19 cellular contexts compared by ENCODE assay signal in the genomic region with DNA sequence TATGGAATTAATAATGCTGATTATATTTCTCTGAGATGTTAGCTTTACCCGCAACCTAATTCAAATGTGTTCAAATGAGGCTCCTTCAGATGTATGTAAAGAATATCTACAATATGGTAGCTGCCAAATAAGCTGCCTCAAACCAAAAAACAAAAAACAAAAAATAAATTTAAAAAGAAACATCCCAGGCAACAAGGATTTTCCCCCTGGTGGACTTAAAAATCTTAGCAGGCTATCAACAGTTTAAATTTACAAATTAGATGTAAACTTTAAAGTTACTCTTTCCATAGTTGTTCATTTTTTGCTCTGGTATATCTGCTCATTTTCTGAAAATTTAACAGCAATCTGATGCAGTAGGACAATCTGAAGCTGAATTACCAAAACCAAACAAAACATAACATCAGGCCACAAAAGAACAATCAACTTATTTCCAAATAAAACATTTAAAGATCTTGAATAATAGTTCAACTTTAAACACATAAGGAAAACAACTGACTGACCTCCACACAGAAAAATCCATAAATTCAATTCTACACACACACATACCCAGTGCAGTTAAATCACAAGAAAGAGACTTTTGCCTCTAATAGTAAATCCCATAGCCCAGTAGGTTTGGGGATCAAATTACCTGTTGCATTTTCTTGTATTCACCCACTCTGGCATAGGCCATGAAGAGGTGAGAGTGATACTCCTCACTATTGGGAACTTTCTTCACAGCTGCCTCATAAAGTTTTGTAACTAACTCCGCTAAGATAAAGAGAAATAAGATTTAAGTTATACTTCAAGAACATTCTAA. TPM values are rescaled to one million over a fixed set of nuclear protein-coding genes. Genes with fewer than 3 reads are reported as not detected.
DNase-seq lines count a peak whose midpoint lies in the region; ATAC-seq, FAIRE-seq and TF ChIP-seq lines count a peak whose summit lies in the region.
"Had no signal": no experiment of that assay in that cellular context is flagged by ENCODE, and none has a peak within 500 bp of the region (broad histone marks: within the 10 kb centered on the region; RNA-seq: fewer than 3 reads in every experiment).

No MANE protein-coding gene starts in this region.

- peak overlapping the region; percentile 14 for H3K27ac ChIP-seq in CD4-positive, CD25-positive, alpha-beta regulatory T cell (ENCODE audit: insufficient read depth, low read length, poor library complexity, severe bottlenecking)
- H3K27ac ChIP-seq in HCT116 (ENCODE audit: low read depth, low read length) (no peak overlapping the region), K562 (ENCODE audit: extremely low read depth, low read depth, low read length) (no peak overlapping the region)
- H3K27ac ChIP-seq: epithelial cell of prostate, uterus had no signal

- H3K9ac ChIP-seq in HCT116 (ENCODE audit: low read length) (no peak overlapping the region), K562 (ENCODE audit: insufficient read depth in 1 of 2, low read depth in 2 of 2, low read length in 2 of 2) (no peak overlapping the region)

- no peak for TF ChIP-seq EP300 in K562 (IDR thresholded peaks at IDR 0.05; ENCODE audit: low read length)

- no peaks in the 10 kb centered on the region for H3K9me2 ChIP-seq in HCT116 (ENCODE audit: insufficient read depth)

- H3K27me3 ChIP-seq in CD4-positive, CD25-positive, alpha-beta regulatory T cell (ENCODE audit: control insufficient read depth, insufficient read depth, low read length): no peaks in the 10 kb centered on the region
- H3K27me3 ChIP-seq in HCT116 (ENCODE audit: insufficient read depth, low read length): no peaks in the 10 kb centered on the region
- H3K27me3 ChIP-seq in K562 (ENCODE audit: control insufficient read depth in 2 of 2, insufficient read depth in 2 of 2, low read length in 2 of 2): no peaks in the 10 kb centered on the region
- H3K27me3 ChIP-seq: uterus had no signal

- no peak for TF ChIP-seq RAD21 in HCT116 (IDR thresholded peaks at IDR 0.05; ENCODE audit: low read depth)
- TF ChIP-seq RAD21 in K562 (CRISPR knock-in tag; conservative IDR thresholded peaks at IDR 0.05 in 1 of 2, IDR thresholded peaks at IDR 0.05 in 1 of 2): no peak

- no peak overlapping the region for H2AFZ ChIP-seq in HCT116 (ENCODE audit: low read depth, low read length, poor library complexity, severe bottlenecking)
- H2AFZ ChIP-seq in K562 (ENCODE audit: low read depth, low read length): no peak overlapping the region

- no peak overlapping the region for H3K4me2 ChIP-seq in HCT116 (ENCODE audit: low read length)
- no peak overlapping the region for H3K4me2 ChIP-seq in K562 (ENCODE audit: insufficient read depth, low read length)

- RAD21 ChIA-PET in HCT116 (lab: Charles Lee; ENCODE audit: low non-redundant PET in 1 of 2, low total read pairs in 2 of 2, uncharacterized antibody in 2 of 2, unreplicated experiment in 2 of 2): no interaction called here

- peaks cover 39% of the 10 kb centered on the region for H3K36me3 Mint-ChIP-seq in CD4-positive, CD25-positive, alpha-beta regulatory T cell
- peaks cover 5% of the 10 kb centered on the region for H3K36me3 Mint-ChIP-seq in natural killer cell

- no peak overlapping the region for H3K4me3 Mint-ChIP-seq in CD4-positive, CD25-positive, alpha-beta regulatory T cell
- H3K4me3 Mint-ChIP-seq in natural killer cell: no peak overlapping the region
- H3K4me3 Mint-ChIP-seq: stimulated activated naive CD8-positive, alpha-beta T cell treated with anti-CD3 and anti-CD28 coated beads, Interleukin-15, Interleukin-2, amounts not matched to agents 100 ng/mL and 50 ng/mL, for 24 hours had no signal

- no peaks in the 10 kb centered on the region for H3K27me3 Mint-ChIP-seq in CD4-positive, CD25-positive, alpha-beta regulatory T cell
- H3K27me3 Mint-ChIP-seq in natural killer cell (ENCODE audit: low read depth in 2 of 2): no peaks in the 10 kb centered on the region
- H3K27me3 Mint-ChIP-seq: stimulated activated naive CD8-positive, alpha-beta T cell treated with anti-CD3 and anti-CD28 coated beads, Interleukin-15, Interleukin-2, amounts not matched to agents 100 ng/mL and 50 ng/mL, for 24 hours had no signal

- no peaks in the 10 kb centered on the region for H3K9me3 ChIP-seq in CD4-positive, CD25-positive, alpha-beta regulatory T cell (ENCODE audit: control insufficient read depth in 2 of 2, low read length in 2 of 2)
- H3K9me3 ChIP-seq in HCT116 (ENCODE audit: control insufficient read depth in 1 of 2, insufficient read depth in 1 of 2, low read depth in 1 of 2, low read length in 2 of 2): no peaks in the 10 kb centered on the region
- H3K9me3 ChIP-seq in K562 (replicated peaks; ENCODE audit: control insufficient read depth, insufficient read depth, low read depth, low read length): no peaks in the 10 kb centered on the region
- H3K9me3 ChIP-seq: uterus had no signal

- H3K9me3 Mint-ChIP-seq in CD4-positive, CD25-positive, alpha-beta regulatory T cell: no peaks in the 10 kb centered on the region
- H3K9me3 Mint-ChIP-seq in natural killer cell: no peaks in the 10 kb centered on the region
- H3K9me3 Mint-ChIP-seq: stimulated activated naive CD8-positive, alpha-beta T cell treated with anti-CD3 and anti-CD28 coated beads, Interleukin-15, Interleukin-2, amounts not matched to agents 100 ng/mL and 50 ng/mL, for 24 hours had no signal

- no peak for TF ChIP-seq POLR2A in HCT116 (IDR thresholded peaks at IDR 0.05; ENCODE audit: borderline replicate concordance, extremely low read depth, insufficient read depth, insufficient read length)
- TF ChIP-seq POLR2A in K562 (conservative IDR thresholded peaks at IDR 0.05): no peak

- peak; percentile 35 for FAIRE-seq in K562 (lab: Jason Lieb, UNC)
- FAIRE-seq: bronchial epithelial cell had no signal

- H3K79me2 ChIP-seq in HCT116 (ENCODE audit: insufficient read depth, low read length) (peaks cover 98% of the 10 kb centered on the region), K562 (ENCODE audit: control insufficient read depth, insufficient read depth, low read length) (peaks cover 59% of the 10 kb centered on the region)

- POLR2A ChIA-PET in HCT116 (lab: Charles Lee): no interaction called here
- POLR2A ChIA-PET in K562 (lab: Yijun Ruan, JAX): interaction anchor here (0.6 to 1.3 kb wide), 5 partner anchors 8 to 180 kb away, joined by 3 to 8 read pairs (median 3); no protein-coding TSS in a partner anchor

- H3K27ac Mint-ChIP-seq in CD4-positive, CD25-positive, alpha-beta regulatory T cell: peak overlapping the region in 1 of 3 donors; percentile 57
- H3K27ac Mint-ChIP-seq in natural killer cell: peak overlapping the region; percentile 14 to 33

- CTCF ChIA-PET in HCT116 (lab: Charles Lee) (interaction anchor here (0.7 to 1.1 kb wide), 2 partner anchors 11 to 300 kb away, joined by 3 to 6 read pairs; no protein-coding TSS in a partner anchor), K562 (lab: Yijun Ruan, JAX; ENCODE audit: low intra/inter-chr PET ratio) (no interaction called here)

- H4K20me1 ChIP-seq in HCT116 (ENCODE audit: insufficient read depth) (peaks cover 12% of the 10 kb centered on the region; the same call in 1 of the 2 replicates), K562 (replicated peaks; ENCODE audit: control insufficient read depth, insufficient read depth, low read length) (no peaks in the 10 kb centered on the region; the same call in 1 of the 2 replicates)

- DNase-seq in CD4-positive, CD25-positive, alpha-beta regulatory T cell: peak in 1 of 3 donors; percentile 6
- no peak for DNase-seq in HCT116 (ENCODE audit: low read depth, low spot score)
- DNase-seq in K562 (ENCODE audit: extremely low read depth in 1 of 4, low spot score in 3 of 4): no peak
- no peak for DNase-seq in natural killer cell
- DNase-seq: activated gamma-delta T cell treated with Interleukin-2 at 50 U/mL for 16 hours, GOT3, hippocampal formation, KG1, NCI-H1417 treated with DMSO at 0.1 percent for 48 hours, NCI-H524 treated with DMSO at 0.1 percent for 48 hours, uterus had no signal

- BruUV-seq in HCT116 (replicated peaks; lab: Mats Ljungman, UMichigan) (TSS peak; percentile 14), K562 (replicated peaks; lab: Mats Ljungman, UMichigan) (TSS peak; percentile 9)

- WGBS in K562 (ENCODE audit: insufficient coverage, low coverage, missing lambda C conversion rate): 97% methylated on average over 2 of the region's 2 CpGs

- TF ChIP-seq CTCF in HCT116 (IDR thresholded peaks at IDR 0.05 in 2 of 3, conservative IDR thresholded peaks at IDR 0.05 in 1 of 3; ENCODE audit: borderline replicate concordance in 1 of 3, insufficient read depth in 1 of 3, low read depth in 2 of 3, low read length in 2 of 3) (peak in 2 of 3 experiments; percentile 14 to 37; a peak in 2 of 6 replicates), K562 (IDR thresholded peaks at IDR 0.05 in 2 of 3, conservative IDR thresholded peaks at IDR 0.05 in 1 of 3; ENCODE audit: insufficient read depth in 2 of 3, low read depth in 1 of 3, low read length in 3 of 3) (no peak), natural killer cell (IDR thresholded peaks at IDR 0.05) (no peak)

- intact Hi-C loops in HCT116 (cut with micrococcal nuclease): no loop called here
- intact Hi-C loops in K562 (cut with micrococcal nuclease): no loop called here
- intact Hi-C loops in natural killer cell (cut with micrococcal nuclease): no loop called here

- H3K4me1 ChIP-seq in CD4-positive, CD25-positive, alpha-beta regulatory T cell (ENCODE audit: control insufficient read depth, insufficient read depth, low read length, poor library complexity, severe bottlenecking): no peaks in the 10 kb centered on the region
- no peaks in the 10 kb centered on the region for H3K4me1 ChIP-seq in HCT116 (ENCODE audit: control insufficient read depth in 1 of 2, insufficient read depth in 2 of 2, low read length in 2 of 2)
- H3K4me1 ChIP-seq in K562 (replicated peaks in 1 of 2; ENCODE audit: control insufficient read depth in 2 of 2, insufficient read depth in 2 of 2, low read length in 2 of 2): no peaks in the 10 kb centered on the region
- H3K4me1 ChIP-seq: uterus had no signal

- H3K36me3 ChIP-seq in CD4-positive, CD25-positive, alpha-beta regulatory T cell (ENCODE audit: control insufficient read depth, insufficient read depth, low read length): peaks cover 53% of the 10 kb centered on the region
- peaks cover 39 to 46% of the 10 kb centered on the region in 2 experiments for H3K36me3 ChIP-seq in HCT116 (ENCODE audit: control insufficient read depth in 1 of 2, insufficient read depth in 2 of 2, low read length in 2 of 2)
- peaks cover 87% of the 10 kb centered on the region for H3K36me3 ChIP-seq in K562 (ENCODE audit: control insufficient read depth, insufficient read depth, low read length)
- H3K36me3 ChIP-seq: uterus had no signal

- no peak overlapping the region for H3K4me3 ChIP-seq in CD4-positive, CD25-positive, alpha-beta regulatory T cell (ENCODE audit: low read depth, low read length)
- H3K4me3 ChIP-seq in HCT116 (replicated peaks in 1 of 2; ENCODE audit: low read depth in 1 of 2, low read length in 2 of 2) (no peak overlapping the region), K562 (no peak overlapping the region)
- H3K4me3 ChIP-seq: uterus had no signal

- ATAC-seq in CD4-positive, CD25-positive, alpha-beta regulatory T cell (ENCODE audit: low read depth in 2 of 2): no peak
- ATAC-seq in HCT116 (no peak), K562 (peak; percentile 43; the same call in 1 of the 3 replicates), natural killer cell (no peak), GM18517 (IDR thresholded peaks at IDR 0.05; ENCODE audit: unreplicated experiment) (no peak), HG03135 (IDR thresholded peaks at IDR 0.05; ENCODE audit: unreplicated experiment) (no peak), HG03108 (IDR thresholded peaks at IDR 0.05; ENCODE audit: unreplicated experiment) (no peak)
- ATAC-seq: left lobe of liver, sciatic nerve had no signal

- H3K4me1 Mint-ChIP-seq in CD4-positive, CD25-positive, alpha-beta regulatory T cell: peaks cover 8 to 19% (median 18%) of the 10 kb centered on the region in 4 donors
- H3K4me1 Mint-ChIP-seq in natural killer cell: peaks cover 0 to 5% of the 10 kb centered on the region in 2 donors

- in situ Hi-C loops in K562 (cut with MboI): no loop called here

- H3K9me1 ChIP-seq in K562 (ENCODE audit: control insufficient read depth, insufficient read depth, low read length): no peaks in the 10 kb centered on the region

RNA-seq across cellular contexts. Expression of a gene that starts 21.3 kb away (rescaled TPM):
- total RNA-seq in CD4-positive, CD25-positive, alpha-beta regulatory T cell: 27.9 TPM
- 10 to 100 TPM in 3 of 4 donors, 1 to 10 TPM in 1; 8.0 to 19.0 (median 12.6) TPM for polyA plus RNA-seq in CD4-positive, CD25-positive, alpha-beta regulatory T cell
- total RNA-seq in HCT116 (2021; ENCODE audit: unreplicated experiment) (56.6 TPM), K562 (2014; rRNA removed) (31.6 and 33.9 TPM in 2 replicates), K562 (2014; rRNA removed; fragmentation: Illumina TruSeq; extraction: Trizol) (48.9 and 54.7 TPM in 2 replicates), K562 (2015; rRNA removed; fragmentation: Illumina TruSeq; extraction: Trizol) (38.9 and 41.9 TPM in 2 replicates), K562 (2021) (59.6 and 61.2 TPM in 2 replicates), natural killer cell (10 to 100 TPM; 25.8 to 34.4 (median 30.7) TPM)
- 11.3 and 13.8 TPM in 2 replicates for polyA plus RNA-seq in HCT116 (2012)
- total RNA-seq in K562 (2011; cell fraction: chromatin; rRNA removed; ENCODE audit: low replicate concordance): 167 and 302 TPM in 2 replicates
- total RNA-seq in K562 (2011; cell fraction: nucleolus; rRNA removed): 45.2 and 50.9 TPM in 2 replicates
- 116 and 186 TPM in 2 replicates for total RNA-seq in K562 (2011; cell fraction: nucleoplasm; rRNA removed)
- polyA plus RNA-seq in K562 (2011; rRNA removed) (46.2 and 54.6 TPM in 2 replicates), K562 (2014; fragmentation: Illumina TruSeq; extraction: Trizol) (35.5 and 49.4 TPM in 2 replicates), K562 (2014; fragmentation: Nextera tagmentation; extraction: Ambion mirVana) (10 to 100 TPM; 40.6 to 53.4 TPM), K562 (2014; rRNA removed) (26.6 and 29.0 TPM in 2 replicates)
- 10.5 and 26.2 TPM in 2 replicates for polyA plus RNA-seq in K562 (2011; cell fraction: cytosol; rRNA removed)
- polyA plus RNA-seq in K562 (2011; cell fraction: nucleus; rRNA removed): 44.3 and 58.7 TPM in 2 replicates
- 15.7 and 17.3 TPM in 2 replicates for polyA plus RNA-seq in K562 (2012)
- polyA minus RNA-seq in K562 (2011; rRNA and poly(A)+ RNA removed): 150 and 152 TPM in 2 replicates
- polyA minus RNA-seq in K562 (2011; cell fraction: cytosol; rRNA and poly(A)+ RNA removed): 40.7 and 41.9 TPM in 2 replicates
- 35.0 and 66.2 TPM in 2 replicates for polyA minus RNA-seq in K562 (2011; cell fraction: nucleus; rRNA and poly(A)+ RNA removed)

RNA-seq across cellular contexts. Expression of a gene that starts 38.1 kb away (rescaled TPM):
- total RNA-seq in CD4-positive, CD25-positive, alpha-beta regulatory T cell: 43.4 TPM
- 10 to 100 TPM; 73.5 to 95.7 (median 83.0) TPM for polyA plus RNA-seq in CD4-positive, CD25-positive, alpha-beta regulatory T cell
- total RNA-seq in HCT116 (2021; ENCODE audit: unreplicated experiment) (25.5 TPM), K562 (2014; rRNA removed) (41.6 and 51.5 TPM in 2 replicates), K562 (2014; rRNA removed; fragmentation: Illumina TruSeq; extraction: Trizol) (41.3 and 44.6 TPM in 2 replicates), K562 (2015; rRNA removed; fragmentation: Illumina TruSeq; extraction: Trizol) (37.9 and 41.6 TPM in 2 replicates), K562 (2021) (46.7 and 49.2 TPM in 2 replicates), natural killer cell (10 to 100 TPM; 35.8 to 45.3 (median 45.2) TPM)
- polyA plus RNA-seq in HCT116 (2012): 20.2 and 24.5 TPM in 2 replicates
- 60.7 and 77.3 TPM in 2 replicates for total RNA-seq in K562 (2011; cell fraction: chromatin; rRNA removed; ENCODE audit: low replicate concordance)
- total RNA-seq in K562 (2011; cell fraction: nucleolus; rRNA removed): 30.9 and 38.0 TPM in 2 replicates
- total RNA-seq in K562 (2011; cell fraction: nucleoplasm; rRNA removed): 35.8 and 42.1 TPM in 2 replicates
- polyA plus RNA-seq in K562 (2011; rRNA removed) (54.5 and 56.1 TPM in 2 replicates), K562 (2014; fragmentation: Illumina TruSeq; extraction: Trizol) (50.7 and 65.6 TPM in 2 replicates), K562 (2014; fragmentation: Nextera tagmentation; extraction: Ambion mirVana) (10 to 100 TPM; 54.5 to 85.5 TPM), K562 (2014; rRNA removed) (54.5 and 56.6 TPM in 2 replicates)
- polyA plus RNA-seq in K562 (2011; cell fraction: cytosol; rRNA removed): 38.9 and 51.8 TPM in 2 replicates
- polyA plus RNA-seq in K562 (2011; cell fraction: nucleus; rRNA removed): 43.8 and 56.4 TPM in 2 replicates
- 45.5 and 53.6 TPM in 2 replicates for polyA plus RNA-seq in K562 (2012)
- polyA minus RNA-seq in K562 (2011; rRNA and poly(A)+ RNA removed): 65.6 and 70.5 TPM in 2 replicates
- polyA minus RNA-seq in K562 (2011; cell fraction: cytosol; rRNA and poly(A)+ RNA removed): 17.4 and 20.6 TPM in 2 replicates
- 19.5 and 33.5 TPM in 2 replicates for polyA minus RNA-seq in K562 (2011; cell fraction: nucleus; rRNA and poly(A)+ RNA removed)

Comparison
In these comparisons a context has a peak if more than half of its experiments do, and no peak if none do; other contexts are left out.
1. CTCF ChIP-seq: peak in HCT116 (2 of 3); none in K562 (0 of 3) and natural killer cell (single experiment).